ENCODE assay signal across 13 cellular contexts in the genomic region with DNA sequence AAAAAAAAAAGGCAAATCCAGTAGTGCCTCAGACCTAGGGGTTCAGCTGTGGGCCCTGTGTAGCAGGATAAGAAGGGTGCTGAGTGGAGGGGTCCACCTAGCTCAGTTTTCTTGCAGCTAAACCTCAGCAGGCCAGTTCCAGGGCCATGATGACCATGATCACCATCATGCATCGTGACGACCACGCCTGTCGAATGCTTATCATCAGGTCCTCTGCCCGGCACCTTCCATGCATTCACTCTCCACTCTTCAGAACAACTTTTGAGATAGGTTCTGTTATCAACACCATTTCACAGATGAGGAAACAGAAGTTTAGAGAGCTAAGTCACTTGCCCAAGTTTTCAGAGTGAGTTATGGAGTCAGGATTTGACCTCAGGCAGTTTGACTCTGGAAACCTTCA.
"Had no signal": no experiment of that assay in that cellular context is flagged by ENCODE, and none has a peak within 500 bp of the region (broad histone marks: within the 10 kb centered on the region; RNA-seq: fewer than 3 reads in every experiment).

No MANE protein-coding gene starts in this region.

- H3K4me3 Mint-ChIP-seq: activated T-cell treated with anti-CD3 and anti-CD28 coated beads, Interleukin-2, amount 50 U/mL, for 72 hours; naive thymus-derived CD4-positive, alpha-beta T cell had no signal

- H3K27ac ChIP-seq: ascending aorta, gastroesophageal sphincter, lower lobe of right lung, right lobe of liver had no signal

- ATAC-seq: activated T-cell treated with anti-CD3 and anti-CD28 coated beads, Interleukin-2, amount 50 U/mL, for 72 hours; gastroesophageal sphincter; lower lobe of right lung; naive thymus-derived CD4-positive, alpha-beta T cell; right lobe of liver; stimulated activated naive CD8-positive, alpha-beta T cell treated with anti-CD3 and anti-CD28 coated beads, Interleukin-15, Interleukin-2, amounts not matched to agents 100 U/mL and 50 U/mL, for 24 hours had no signal

- H3K9me3 ChIP-seq: ascending aorta, gastroesophageal sphincter, lower lobe of right lung, right lobe of liver had no signal

- H3K27ac Mint-ChIP-seq: activated T-cell treated with anti-CD3 and anti-CD28 coated beads, Interleukin-2, amount 50 U/mL, for 72 hours; naive thymus-derived CD4-positive, alpha-beta T cell had no signal

- FAIRE-seq: bronchial epithelial cell, endothelial cell of umbilical vein had no signal

- H3K27me3 ChIP-seq: ascending aorta, gastroesophageal sphincter, right lobe of liver had no signal

- H3K4me3 ChIP-seq: ascending aorta, gastroesophageal sphincter, lower lobe of right lung, right lobe of liver had no signal

- H3K27me3 Mint-ChIP-seq: naive thymus-derived CD4-positive, alpha-beta T cell had no signal

- H3K9me3 Mint-ChIP-seq: activated T-cell treated with anti-CD3 and anti-CD28 coated beads, Interleukin-2, amount 50 U/mL, for 72 hours; naive thymus-derived CD4-positive, alpha-beta T cell had no signal

- H3K36me3 ChIP-seq: ascending aorta, gastroesophageal sphincter, lower lobe of right lung, right lobe of liver had no signal

- DNase-seq: activated CD4-positive, alpha-beta T cell treated with anti-CD3 and anti-CD28 coated beads, Interleukin-2, amount 50 U/mL, for 1 hour; activated gamma-delta T cell treated with Interleukin-2 at 50 U/mL for 16 hours; activated T-cell treated with anti-CD3 and anti-CD28 coated beads, Interleukin-2, amount 50 U/mL, for 72 hours; lower lobe of right lung; naive thymus-derived CD4-positive, alpha-beta T cell; right lobe of liver; stimulated activated CD4-positive, alpha-beta T cell treated with anti-CD3 and anti-CD28 coated beads, Interleukin-2, amount 100 ng/mL, for 24 hours; stimulated activated naive CD8-positive, alpha-beta T cell treated with anti-CD3 and anti-CD28 coated beads, Interleukin-15, Interleukin-2, amounts not matched to agents 100 U/mL and 50 U/mL, for 24 hours; T-helper 1 cell had no signal
